Comparison of ENCODE assay signal across 15 cellular contexts in the genomic region with DNA sequence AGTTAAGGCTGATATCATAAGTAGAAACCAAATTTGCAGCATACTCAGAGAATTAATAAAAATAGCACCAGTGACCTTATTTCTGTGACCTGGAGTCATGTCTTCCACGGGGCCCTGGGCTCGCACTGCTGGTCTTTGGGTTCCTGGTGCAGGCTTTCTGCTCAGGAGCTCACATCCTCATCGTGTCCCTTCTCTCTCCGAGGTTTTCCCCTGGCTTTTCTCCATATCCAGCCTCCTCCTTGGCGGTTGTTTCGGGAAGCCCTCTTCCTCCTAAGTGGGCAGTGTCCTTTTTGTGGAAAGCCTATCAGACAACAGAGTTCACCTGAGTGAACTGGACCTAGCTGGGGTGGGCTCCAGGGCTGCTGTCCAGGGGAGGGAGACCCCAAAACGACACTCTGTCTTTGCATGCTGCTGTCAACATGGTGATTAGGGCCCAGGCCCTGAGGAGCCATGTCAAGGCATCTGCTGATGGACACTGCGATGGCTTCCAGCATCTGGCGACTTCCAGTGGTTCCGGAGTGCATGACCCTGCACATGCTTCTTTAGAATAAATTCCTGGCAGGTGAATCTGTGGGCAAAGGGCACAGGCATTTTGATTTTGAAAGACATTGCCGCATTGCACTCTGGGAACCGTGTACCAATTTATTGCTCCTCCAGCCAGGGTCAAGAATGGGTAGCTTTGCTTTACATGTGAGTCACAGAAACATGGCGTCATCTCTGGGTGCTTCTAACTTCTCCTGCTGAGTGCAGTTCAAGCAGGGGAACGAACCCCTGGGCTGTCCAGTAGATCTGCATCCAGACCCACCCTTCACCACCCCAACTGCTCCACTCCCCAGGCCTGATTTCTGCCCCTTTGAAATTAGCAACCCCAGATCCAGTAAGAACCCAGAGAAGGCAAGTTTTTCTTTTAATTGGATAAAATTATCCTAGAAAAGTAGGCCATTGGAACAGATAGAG.
DNase-seq lines count a peak whose midpoint lies in the region; ATAC-seq, FAIRE-seq and TF ChIP-seq lines count a peak whose summit lies in the region.
"Had no signal": no experiment of that assay in that cellular context is flagged by ENCODE, and none has a peak within 500 bp of the region (broad histone marks: within the 10 kb centered on the region; RNA-seq: fewer than 3 reads in every experiment).

No MANE protein-coding gene starts in this region.

- H4K20me1 ChIP-seq in HepG2 (ENCODE audit: insufficient read depth, low read length), result no peaks in the 10 kb centered on the region

- peaks cover 15% of the 10 kb centered on the region for H3K4me1 Mint-ChIP-seq in activated B cell treated with CpG ODN at 0.5 μM for 24 hours

- H3K9me3 ChIP-seq in right cardiac atrium (ENCODE audit: control insufficient read depth, low read length) (no peaks in the 10 kb centered on the region), HepG2 (ENCODE audit: low read length) (no peaks in the 10 kb centered on the region), transverse colon (no peaks in the 10 kb centered on the region)
- H3K9me3 ChIP-seq: thoracic aorta had no signal

- in situ Hi-C loops in HepG2 (cut with HindIII; ENCODE audit: extremely low pct_ligation_motif_present, low pct_unique_long_range_greater_than_20kb), result no loop called here
- in situ Hi-C loops in transverse colon (cut with MboI; ENCODE audit: low pct_ligation_motif_present in 1 of 4, low pct_unique_long_range_greater_than_20kb in 1 of 4, low sequenced_read_pairs in 3 of 4), result no loop called here
- in situ Hi-C loops in GM13977 (cut with MboI; ENCODE audit: low pct_unique_long_range_greater_than_20kb, low sequenced_read_pairs, unreplicated experiment), result no loop called here

- no peak overlapping the region for H3K9ac ChIP-seq in HepG2 (ENCODE audit: insufficient read depth, low read depth, low read length)
- H3K9ac ChIP-seq: GM23248 had no signal

- H3K36me3 Mint-ChIP-seq in activated B cell treated with CpG ODN at 0.5 μM for 24 hours (ENCODE audit: low read depth), result no peaks in the 10 kb centered on the region
- H3K36me3 Mint-ChIP-seq: IgD-negative memory B cell had no signal

- no peaks in the 10 kb centered on the region for H3K4me1 ChIP-seq in right cardiac atrium (ENCODE audit: control insufficient read depth, insufficient read depth, low read length)
- H3K4me1 ChIP-seq in HepG2 (ENCODE audit: insufficient read depth, low read length), result peaks cover 8% of the 10 kb centered on the region; the same call in 1 of the 2 replicates
- H3K4me1 ChIP-seq in transverse colon, result no peaks in the 10 kb centered on the region

- TF ChIP-seq CTCF in activated B cell treated with CpG ODN at 0.5 μM for 24 hours (IDR thresholded peaks at IDR 0.05), result no peak
- no peak for TF ChIP-seq CTCF in HepG2 (CRISPR knock-in tag; IDR thresholded peaks at IDR 0.05)
- no peak for TF ChIP-seq CTCF in transverse colon (IDR thresholded peaks at IDR 0.05)
- TF ChIP-seq CTCF in GM13977 (IDR thresholded peaks at IDR 0.05; ENCODE audit: extremely low read depth, insufficient read depth, missing control alignments), result no peak

- DNase-seq in cardiac septum (ENCODE audit: low spot score) (peak; percentile 70), right cardiac atrium (no peak), activated B cell treated with CpG ODN at 0.5 μM for 24 hours (peak; percentile 5), HepG2 (ENCODE audit: low spot score) (no peak), transverse colon (peak; percentile 4), frontal cortex (ENCODE audit: low spot score in 2 of 2) (no peak), anterior cingulate cortex (lab: John Stamatoyannopoulos, UW) (no peak), GM13977 (ENCODE audit: low spot score) (no peak)
- DNase-seq: AML-193; central memory CD4-positive, alpha-beta T cell; effector memory CD8-positive, alpha-beta T cell; T1000 had no signal

- no peaks in the 10 kb centered on the region for H3K9me3 Mint-ChIP-seq in activated B cell treated with CpG ODN at 0.5 μM for 24 hours
- H3K9me3 Mint-ChIP-seq: effector memory CD8-positive, alpha-beta T cell; IgD-negative memory B cell had no signal

- FAIRE-seq in HepG2 (lab: Jason Lieb, UNC), result no peak
- FAIRE-seq in frontal cortex (lab: Jason Lieb, UNC), result no peak

- H3K4me2 ChIP-seq in HepG2 (ENCODE audit: low read depth, low read length), result no peak overlapping the region

- POLR2A ChIA-PET in activated B cell treated with CpG ODN at 0.5 μM for 24 hours (lab: Charles Lee), result no interaction called here
- POLR2A ChIA-PET in HepG2 (lab: Yijun Ruan, JAX), result no interaction called here

- H3K4me3 ChIP-seq in right cardiac atrium (ENCODE audit: low read length), result no peak overlapping the region
- no peak overlapping the region for H3K4me3 ChIP-seq in HepG2 (replicated peaks in 1 of 3; ENCODE audit: insufficient read depth in 1 of 3, low read depth in 2 of 3, low read length in 3 of 3)
- H3K4me3 ChIP-seq in transverse colon, result no peak overlapping the region
- H3K4me3 ChIP-seq: GM23248, thoracic aorta had no signal

- TF ChIP-seq EP300 in HepG2 (IDR thresholded peaks at IDR 0.05; ENCODE audit: low read depth in 2 of 2, low read length in 2 of 2) (no peak), HepG2 (CRISPR knock-in tag; IDR thresholded peaks at IDR 0.05; ENCODE audit: borderline replicate concordance) (no peak), transverse colon (IDR thresholded peaks at IDR 0.05; ENCODE audit: low read depth) (no peak)

- H3K27me3 ChIP-seq in right cardiac atrium (ENCODE audit: control insufficient read depth, insufficient read depth) (no peaks in the 10 kb centered on the region), HepG2 (ENCODE audit: control insufficient read depth in 1 of 2, insufficient read depth in 2 of 2, low read length in 2 of 2) (no peaks in the 10 kb centered on the region), transverse colon (no peaks in the 10 kb centered on the region)

- CTCF ChIA-PET in activated B cell treated with CpG ODN at 0.5 μM for 24 hours (lab: Charles Lee) (no interaction called here), HepG2 (lab: Yijun Ruan, JAX; ENCODE audit: low intra/inter-chr PET ratio, low total read pairs) (no interaction called here)

- peaks cover under 1% of the 10 kb centered on the region for H3K27me3 Mint-ChIP-seq in activated B cell treated with CpG ODN at 0.5 μM for 24 hours

- ATAC-seq in right cardiac atrium, result no peak
- no peak for ATAC-seq in activated B cell treated with CpG ODN at 0.5 μM for 24 hours (ENCODE audit: low read depth)
- ATAC-seq in HepG2, result no peak
- ATAC-seq: effector memory CD8-positive, alpha-beta T cell had no signal

- H3K36me3 ChIP-seq in HepG2 (replicated peaks in 1 of 2; ENCODE audit: control insufficient read depth in 1 of 2, insufficient read depth in 2 of 2, low read length in 2 of 2), result no peaks in the 10 kb centered on the region
- no peaks in the 10 kb centered on the region for H3K36me3 ChIP-seq in transverse colon
- H3K36me3 ChIP-seq: thoracic aorta had no signal

- TF ChIP-seq POLR2A in HepG2 (IDR thresholded peaks at IDR 0.05; ENCODE audit: insufficient read depth in 1 of 2, low read depth in 2 of 2, low read length in 2 of 2) (no peak), transverse colon (IDR thresholded peaks at IDR 0.05) (no peak)

- no peak for TF ChIP-seq RAD21 in HepG2 (CRISPR knock-in tag; IDR thresholded peaks at IDR 0.05)

- H2AFZ ChIP-seq in HepG2 (ENCODE audit: low read length), result no peak overlapping the region
- H2AFZ ChIP-seq: GM23248 had no signal

- no TSS peak for BruUV-seq in HepG2 (replicated peaks; lab: Mats Ljungman, UMichigan)

- H3K4me3 Mint-ChIP-seq in activated B cell treated with CpG ODN at 0.5 μM for 24 hours, result no peak overlapping the region
- H3K4me3 Mint-ChIP-seq: IgD-negative memory B cell had no signal

- intact Hi-C loops in cardiac septum (cut with DNase I), result no loop called here
- intact Hi-C loops in right cardiac atrium (cut with DNase I), result no loop called here
- intact Hi-C loops in activated B cell treated with CpG ODN at 0.5 μM for 24 hours (cut with micrococcal nuclease), result loop anchor here (5.0 kb wide), 1 partner anchor 108 kb away; no protein-coding TSS in a partner anchor
- intact Hi-C loops in HepG2 (cut with micrococcal nuclease; ENCODE audit: unreplicated experiment), result no loop called here
- intact Hi-C loops in transverse colon (cut with DNase I; ENCODE audit: low total_unique reads), result no loop called here

- WGBS in right cardiac atrium, result 76% methylated on average over 14 of the region's 14 CpGs
- WGBS in HepG2 (ENCODE audit: low lambda C conversion rate), result 75% methylated on average over 8 of the region's 14 CpGs
- WGBS in transverse colon (ENCODE audit: low coverage in 1 of 2), 2 donors, result 75 to 85% methylated on average over 2 to 14 of the region's 14 CpGs

- H3K27ac Mint-ChIP-seq in activated B cell treated with CpG ODN at 0.5 μM for 24 hours, result no peak overlapping the region
- H3K27ac Mint-ChIP-seq: IgD-negative memory B cell had no signal

- H3K79me2 ChIP-seq in HepG2 (ENCODE audit: insufficient read depth, low read length), result no peaks in the 10 kb centered on the region

- no peak overlapping the region for H3K27ac ChIP-seq in right cardiac atrium (ENCODE audit: low read length)
- no peak overlapping the region for H3K27ac ChIP-seq in HepG2 (ENCODE audit: extremely low read length, insufficient read depth, low read length)
- no peak overlapping the region for H3K27ac ChIP-seq in transverse colon
- H3K27ac ChIP-seq: GM23248, thoracic aorta had no signal

TF ChIP-seq in HepG2, 621 proteins besides CTCF, POLR2A, EP300 and RAD21 (continues in another document):
- TF ChIP-seq WIZ (CRISPR knock-in tag; IDR thresholded peaks at IDR 0.05) (no peak), NFKBIZ (CRISPR knock-in tag; IDR thresholded peaks at IDR 0.05) (no peak), ZNF235 (CRISPR knock-in tag; IDR thresholded peaks at IDR 0.05; ENCODE audit: borderline replicate concordance) (no peak), NFE2L1 (CRISPR knock-in tag; IDR thresholded peaks at IDR 0.05; ENCODE audit: borderline replicate concordance) (no peak)
- TF ChIP-seq, protein P1, sequence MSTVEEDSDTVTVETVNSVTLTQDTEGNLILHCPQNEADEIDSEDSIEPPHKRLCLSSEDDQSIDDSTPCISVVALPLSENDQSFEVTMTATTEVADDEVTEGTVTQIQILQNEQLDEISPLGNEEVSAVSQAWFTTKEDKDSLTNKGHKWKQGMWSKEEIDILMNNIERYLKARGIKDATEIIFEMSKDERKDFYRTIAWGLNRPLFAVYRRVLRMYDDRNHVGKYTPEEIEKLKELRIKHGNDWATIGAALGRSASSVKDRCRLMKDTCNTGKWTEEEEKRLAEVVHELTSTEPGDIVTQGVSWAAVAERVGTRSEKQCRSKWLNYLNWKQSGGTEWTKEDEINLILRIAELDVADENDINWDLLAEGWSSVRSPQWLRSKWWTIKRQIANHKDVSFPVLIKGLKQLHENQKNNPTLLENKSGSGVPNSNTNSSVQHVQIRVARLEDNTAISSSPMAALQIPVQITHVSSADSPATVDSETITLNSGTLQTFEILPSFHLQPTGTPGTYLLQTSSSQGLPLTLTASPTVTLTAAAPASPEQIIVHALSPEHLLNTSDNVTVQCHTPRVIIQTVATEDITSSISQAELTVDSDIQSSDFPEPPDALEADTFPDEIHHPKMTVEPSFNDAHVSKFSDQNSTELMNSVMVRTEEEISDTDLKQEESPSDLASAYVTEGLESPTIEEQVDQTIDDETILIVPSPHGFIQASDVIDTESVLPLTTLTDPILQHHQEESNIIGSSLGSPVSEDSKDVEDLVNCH (CRISPR knock-in tag; IDR thresholded peaks at IDR 0.05), result no peak

Comparison
In these comparisons a context has a peak if more than half of its experiments do, and no peak if none do; other contexts are left out.
1. DNase-seq: peak in cardiac septum (single experiment), activated B cell treated with CpG ODN at 0.5 μM for 24 hours (single experiment) and transverse colon (single experiment); none in right cardiac atrium (0 of 3), HepG2 (single experiment), frontal cortex (0 of 2), anterior cingulate cortex (0 of 58) and GM13977 (single experiment).